In the genomic region with DNA sequence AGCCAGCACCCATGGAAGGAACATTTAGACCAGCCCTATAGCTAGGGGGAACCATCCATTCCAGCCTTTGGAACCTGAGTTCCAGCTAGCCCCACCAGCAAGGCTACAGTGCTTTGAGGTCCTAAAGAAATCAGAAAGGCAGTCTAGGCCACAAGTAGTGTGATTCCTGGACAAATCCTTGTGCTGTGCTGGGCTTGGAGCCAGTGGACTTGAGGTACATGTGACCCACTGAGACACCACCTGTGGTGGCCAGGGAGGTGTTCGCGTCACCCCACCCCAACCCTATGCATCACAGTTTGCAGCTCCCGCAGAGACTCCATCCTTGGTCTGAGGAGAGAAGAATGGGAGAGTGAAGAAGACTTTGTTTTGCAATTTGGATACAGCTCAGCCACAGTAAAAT, we compare ENCODE assay signal across 24 cellular contexts.
"Had no signal": no experiment of that assay in that cellular context is flagged by ENCODE, and none has a peak within 500 bp of the region (broad histone marks: within the 10 kb centered on the region; RNA-seq: fewer than 3 reads in every experiment).

No MANE protein-coding gene starts in this region.

- H3K9ac ChIP-seq: neural progenitor cell, parathyroid adenoma had no signal

- DNase-seq: dorsolateral prefrontal cortex; effector CD8-positive, alpha-beta T cell; endodermal cell; gastrocnemius medialis; heart left ventricle; left cardiac atrium; left lung; mesendoderm; midbrain; naive thymus-derived CD4-positive, alpha-beta T cell; small intestine; stimulated activated CD4-positive, alpha-beta T cell treated with anti-CD3 and anti-CD28 coated beads, Interleukin-15, amount 100 ng/mL, for 24 hours; stimulated activated CD4-positive, alpha-beta T cell treated with anti-CD3 and anti-CD28 coated beads, Interleukin-2, amount 100 ng/mL, for 48 hours; stimulated activated naive B cell treated with anti-CD40 and anti-IgM and Interleukin-4, amounts not matched to agents 10 μg/mL and 1 μg/mL and 100 μg/mL, for 72 hours; transverse colon had no signal

- H2AFZ ChIP-seq: hepatocyte, neural progenitor cell, parathyroid adenoma had no signal

- H3K4me3 ChIP-seq: dorsolateral prefrontal cortex, gastrocnemius medialis, heart left ventricle, hepatocyte, left lung, neural progenitor cell, right lobe of liver, thoracic aorta, transverse colon, vagina had no signal

- H3K27ac Mint-ChIP-seq: endodermal cell; naive thymus-derived CD4-positive, alpha-beta T cell; nephron; neural progenitor cell; progenitor cell of endocrine pancreas; stimulated activated naive B cell treated with anti-CD40 and anti-IgM and Interleukin-4, amounts not matched to agents 10 μg/mL and 1 μg/mL and 100 μg/mL, for 72 hours; stimulated activated naive CD8-positive, alpha-beta T cell treated with anti-CD3 and anti-CD28 coated beads, Interleukin-15, Interleukin-2, amounts not matched to agents 100 ng/mL and 50 ng/mL, for 24 hours had no signal

- H3K9me3 ChIP-seq: gastrocnemius medialis, left lung, right lobe of liver, thoracic aorta, transverse colon, vagina had no signal

- H3K27ac ChIP-seq: dorsolateral prefrontal cortex, gastrocnemius medialis, heart left ventricle, hepatocyte, left lung, neural progenitor cell, parathyroid adenoma, right lobe of liver, thoracic aorta, transverse colon, vagina had no signal

- H3K4me1 Mint-ChIP-seq: nephron, neural progenitor cell had no signal

- H3K4me1 ChIP-seq: left lung, neural progenitor cell, parathyroid adenoma, vagina had no signal

- H3K4me2 ChIP-seq: hepatocyte, neural progenitor cell had no signal

- H3K36me3 ChIP-seq: gastrocnemius medialis, heart left ventricle, left lung, neural progenitor cell, right lobe of liver, thoracic aorta, transverse colon, vagina had no signal

- H3K27me3 ChIP-seq: dorsolateral prefrontal cortex, gastrocnemius medialis, heart left ventricle, hepatocyte, left lung, neural progenitor cell, right lobe of liver, transverse colon, vagina had no signal

- H3K4me3 Mint-ChIP-seq: endodermal cell; nephron; neural progenitor cell; stimulated activated naive B cell treated with anti-CD40 and anti-IgM and Interleukin-4, amounts not matched to agents 10 μg/mL and 1 μg/mL and 100 μg/mL, for 72 hours; stimulated activated naive CD8-positive, alpha-beta T cell treated with anti-CD3 and anti-CD28 coated beads, Interleukin-15, Interleukin-2, amounts not matched to agents 100 ng/mL and 50 ng/mL, for 24 hours had no signal

- H3K27me3 Mint-ChIP-seq: naive thymus-derived CD4-positive, alpha-beta T cell; progenitor cell of endocrine pancreas; stimulated activated naive B cell treated with anti-CD40 and anti-IgM and Interleukin-4, amounts not matched to agents 10 μg/mL and 1 μg/mL and 100 μg/mL, for 72 hours; stimulated activated naive CD8-positive, alpha-beta T cell treated with anti-CD3 and anti-CD28 coated beads, Interleukin-15, Interleukin-2, amounts not matched to agents 100 ng/mL and 50 ng/mL, for 24 hours had no signal

- ATAC-seq: gastrocnemius medialis; left cardiac atrium; left lung; naive thymus-derived CD4-positive, alpha-beta T cell; stimulated activated naive B cell treated with anti-CD40 and anti-IgM and Interleukin-4, amounts not matched to agents 10 μg/mL and 1 μg/mL and 100 μg/mL, for 72 hours had no signal
